In the genomic region with DNA sequence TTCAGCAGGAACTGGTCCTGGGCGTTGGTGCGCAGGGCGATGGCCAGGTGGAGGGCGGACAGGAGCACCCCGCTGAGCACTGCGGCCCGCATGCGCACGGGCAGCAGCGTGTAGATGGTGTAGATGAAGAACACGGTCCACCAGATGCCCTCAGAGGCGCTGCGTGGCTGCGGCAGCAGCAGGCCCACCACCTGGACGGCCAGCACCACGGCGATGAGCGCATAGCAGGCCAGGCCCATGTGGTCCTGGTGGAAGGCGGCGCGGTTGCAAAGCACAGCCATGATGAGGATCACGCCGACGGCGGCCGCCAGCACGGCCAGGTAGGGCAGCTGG, we compare ENCODE assay signal across 14 cellular contexts. TPM values are rescaled to one million over a fixed set of nuclear protein-coding genes. Genes with fewer than 3 reads are reported as not detected.
DNase-seq lines count a peak whose midpoint lies in the region; ATAC-seq and TF ChIP-seq lines count a peak whose summit lies in the region.
"Had no signal": no experiment of that assay in that cellular context is flagged by ENCODE, and none has a peak within 500 bp of the region (broad histone marks: within the 10 kb centered on the region; RNA-seq: fewer than 3 reads in every experiment).

No MANE protein-coding gene starts in this region.

- peak overlapping the region; percentile 48 for H3K4me3 Mint-ChIP-seq in activated CD4-positive, alpha-beta T cell treated with anti-CD3 and anti-CD28 coated beads, Interleukin-2, amount 10 ng/mL, durations not matched to agents 24 days and 14 days
- peak overlapping the region; percentile 67 for H3K4me3 Mint-ChIP-seq in neural crest cell
- peak overlapping the region; percentile 81 for H3K4me3 Mint-ChIP-seq in type B pancreatic cell
- H3K4me3 Mint-ChIP-seq: activated CD4-positive, alpha-beta T cell treated with anti-CD3 and anti-CD28 coated beads, Interleukin-2, amount 10 ng/mL, durations not matched to agents 7 days and 5 days had no signal

- H3K27ac Mint-ChIP-seq in activated CD4-positive, alpha-beta T cell treated with anti-CD3 and anti-CD28 coated beads, Interleukin-2, amount 10 ng/mL, durations not matched to agents 24 days and 14 days: no peak overlapping the region
- H3K27ac Mint-ChIP-seq in neural crest cell (ENCODE audit: unreplicated experiment) (no peak overlapping the region), type B pancreatic cell (no peak overlapping the region)
- H3K27ac Mint-ChIP-seq: activated CD4-positive, alpha-beta T cell treated with anti-CD3 and anti-CD28 coated beads, Interleukin-2, amount 10 ng/mL, durations not matched to agents 7 days and 5 days had no signal

- no peaks in the 10 kb centered on the region for H3K36me3 Mint-ChIP-seq in activated CD4-positive, alpha-beta T cell treated with anti-CD3 and anti-CD28 coated beads, Interleukin-2, amount 10 ng/mL, durations not matched to agents 24 days and 14 days (ENCODE audit: low read depth)
- H3K36me3 Mint-ChIP-seq in neural crest cell (ENCODE audit: low read depth) (no peaks in the 10 kb centered on the region), type B pancreatic cell (peaks cover 5% of the 10 kb centered on the region)

- H3K27me3 Mint-ChIP-seq in activated CD4-positive, alpha-beta T cell treated with anti-CD3 and anti-CD28 coated beads, Interleukin-2, amount 10 ng/mL, durations not matched to agents 24 days and 14 days: peaks cover 59% of the 10 kb centered on the region
- H3K27me3 Mint-ChIP-seq in neural crest cell (ENCODE audit: low read depth): peaks cover 67% of the 10 kb centered on the region
- peaks cover 55% of the 10 kb centered on the region for H3K27me3 Mint-ChIP-seq in type B pancreatic cell

- intact Hi-C loops in activated CD4-positive, alpha-beta T cell treated with anti-CD3 and anti-CD28 coated beads, Interleukin-2, amount 10 ng/mL, durations not matched to agents 24 days and 14 days (cut with micrococcal nuclease): no loop called here

- H3K27ac ChIP-seq in gastroesophageal sphincter: peak overlapping the region; percentile 93 to 98 (median 96)
- H3K27ac ChIP-seq: SJSA1 had no signal

- peaks cover 0 to 65% (median 2%) of the 10 kb centered on the region in 3 donors for H3K4me1 ChIP-seq in gastroesophageal sphincter

- H3K27me3 ChIP-seq in gastroesophageal sphincter: peaks cover 25% of the 10 kb centered on the region

- ATAC-seq in gastroesophageal sphincter: peak; percentile 1

- H3K9me3 Mint-ChIP-seq in activated CD4-positive, alpha-beta T cell treated with anti-CD3 and anti-CD28 coated beads, Interleukin-2, amount 10 ng/mL, durations not matched to agents 24 days and 14 days: no peaks in the 10 kb centered on the region
- H3K9me3 Mint-ChIP-seq in neural crest cell (no peaks in the 10 kb centered on the region), type B pancreatic cell (no peaks in the 10 kb centered on the region)
- H3K9me3 Mint-ChIP-seq: activated CD4-positive, alpha-beta T cell treated with anti-CD3 and anti-CD28 coated beads, Interleukin-2, amount 10 ng/mL, durations not matched to agents 7 days and 5 days had no signal

- TF ChIP-seq EP300 in gastroesophageal sphincter (IDR thresholded peaks at IDR 0.05): no peak

- no peaks in the 10 kb centered on the region for H3K9me3 ChIP-seq in gastroesophageal sphincter

- WGBS in gastroesophageal sphincter (ENCODE audit: low coverage in 1 of 2), 2 donors: 86% methylated on average over 13 of the region's 27 CpGs; no CpG with 5 or more reads in 1 of the 2 donors

- H3K36me3 ChIP-seq in gastroesophageal sphincter: no peaks in the 10 kb centered on the region
- H3K36me3 ChIP-seq: SJSA1 had no signal

- TF ChIP-seq CTCF in gastroesophageal sphincter (IDR thresholded peaks at IDR 0.05): no peak
- no peak for TF ChIP-seq CTCF in neural crest cell (conservative IDR thresholded peaks at IDR 0.05)
- TF ChIP-seq CTCF in type B pancreatic cell (conservative IDR thresholded peaks at IDR 0.05): no peak

- peak overlapping the region; percentile 81 to 91 for H3K4me3 ChIP-seq in gastroesophageal sphincter

- peak in 1 of 2 donors; percentile 35 for TF ChIP-seq POLR2A in gastroesophageal sphincter (IDR thresholded peaks at IDR 0.05)

- no peaks in the 10 kb centered on the region for H3K4me1 Mint-ChIP-seq in activated CD4-positive, alpha-beta T cell treated with anti-CD3 and anti-CD28 coated beads, Interleukin-2, amount 10 ng/mL, durations not matched to agents 24 days and 14 days
- peaks cover 13% of the 10 kb centered on the region for H3K4me1 Mint-ChIP-seq in neural crest cell
- peaks cover 25% of the 10 kb centered on the region for H3K4me1 Mint-ChIP-seq in type B pancreatic cell (ENCODE audit: unreplicated experiment)

- DNase-seq in activated CD4-positive, alpha-beta T cell treated with anti-CD3 and anti-CD28 coated beads, Interleukin-2, amount 10 ng/mL, durations not matched to agents 24 days and 14 days: no peak
- DNase-seq in activated CD4-positive, alpha-beta T cell treated with anti-CD3 and anti-CD28 coated beads for 4 hours: no peak
- DNase-seq in neural crest cell (ENCODE audit: low read depth, low spot score) (no peak), type B pancreatic cell (ENCODE audit: extremely low spot score, unreplicated experiment) (no peak), COR-L47 (lab: John Stamatoyannopoulos, UW) (no peak), epidermal melanocyte (ENCODE audit: insufficient read length, low spot score) (no peak), NCI-H1436 (lab: John Stamatoyannopoulos, UW) (no peak)
- DNase-seq: cortex of kidney, DMS153, NCI-H748 treated with DMSO at 0.1 percent for 48 hours, occipital lobe had no signal

RNA-seq across cellular contexts. Expression of a gene that starts 1.5 kb away (rescaled TPM):
- not detected in 2 replicates for total RNA-seq in activated CD4-positive, alpha-beta T cell treated with anti-CD3 and anti-CD28 coated beads, Interleukin-2, amount 10 ng/mL, durations not matched to agents 24 days and 14 days
- total RNA-seq in gastroesophageal sphincter (100 to 1,000 TPM; 119 to 251 (median 185) TPM), neural crest cell (2.2 and 2.8 TPM in 2 replicates), type B pancreatic cell (ENCODE audit: low replicate concordance) (4.0 and 9.1 TPM in 2 replicates)
- total RNA-seq: activated CD4-positive, alpha-beta T cell treated with anti-CD3 and anti-CD28 coated beads, Interleukin-2, amount 10 ng/mL, durations not matched to agents 7 days and 5 days had no signal

Comparison
In these comparisons a context has a peak if more than half of its experiments do, and no peak if none do; other contexts are left out.
1. RNA of a gene that starts 1.5 kb away (total RNA-seq): 119 to 251 TPM in gastroesophageal sphincter; 4.0 to 9.1 TPM in type B pancreatic cell, 2.2 to 2.8 TPM in neural crest cell and not detected in activated CD4-positive, alpha-beta T cell treated with anti-CD3 and anti-CD28 coated beads, Interleukin-2, amount 10 ng/mL, durations not matched to agents 24 days and 14 days; every median in the first group is over 10 times any median in the second.
2. Peak in every context shown above with its lines, with median percentiles within 50 percentile points of each other: H3K4me3 Mint-ChIP-seq.